ENCODE assay signal across 9 cellular contexts in genomic region chr14:25132734-25133422, GRCh38.
DNase-seq lines count a peak whose midpoint lies in the region; ATAC-seq and TF ChIP-seq lines count a peak whose summit lies in the region.
"Had no signal": no experiment of that assay in that cellular context is flagged by ENCODE, and none has a peak within 500 bp of the region (broad histone marks: within the 10 kb centered on the region; RNA-seq: fewer than 3 reads in every experiment).

No MANE protein-coding gene starts in this region.

- 15% methylated on average over 18 of the region's 20 CpGs for WGBS in right lobe of liver (ENCODE audit: insufficient coverage, low coverage, low lambda C conversion rate, missing lambda C conversion rate)

- intact Hi-C loops in right lobe of liver (cut with DNase I), result loop anchor here (10.0 kb wide), 3 partner anchors 328 to 408 kb away; no protein-coding TSS in a partner anchor

- ATAC-seq in GM18868 (IDR thresholded peaks at IDR 0.05; ENCODE audit: unreplicated experiment), result peak; percentile 98
- peak; percentile 91 for ATAC-seq in HG03103 (IDR thresholded peaks at IDR 0.05; ENCODE audit: low read depth, unreplicated experiment)
- ATAC-seq in right lobe of liver, result peak; percentile 100

- H3K4me1 ChIP-seq in right lobe of liver, result peaks cover 0 to 1% (median 0%) of the 10 kb centered on the region in 4 donors
- H3K4me1 ChIP-seq: HAP-1 had no signal

- no peak overlapping the region for H3K4me3 ChIP-seq in right lobe of liver
- H3K4me3 ChIP-seq: HAP-1 had no signal

- no peaks in the 10 kb centered on the region for H3K9me3 ChIP-seq in right lobe of liver
- H3K9me3 ChIP-seq: HAP-1 had no signal

- TF ChIP-seq CTCF in right lobe of liver (IDR thresholded peaks at IDR 0.05), result peak; percentile 78 to 85 (median 83)

- no peak overlapping the region for H3K27ac ChIP-seq in right lobe of liver

- H3K36me3 ChIP-seq in right lobe of liver, result no peaks in the 10 kb centered on the region
- H3K36me3 ChIP-seq: HAP-1 had no signal

- TF ChIP-seq POLR2A in right lobe of liver (IDR thresholded peaks at IDR 0.05), result no peak

- peak; percentile 64 for DNase-seq in AG08396 (ENCODE audit: low spot score)
- DNase-seq in NCI-H226, result peak; percentile 63
- peak; percentile 8 for DNase-seq in activated CD4-positive, alpha-beta T cell treated with anti-CD3 and anti-CD28 coated beads for 1 hour
- peak; percentile 23 to 46 for DNase-seq in dermis microvascular lymphatic vessel endothelial cell (ENCODE audit: low read depth in 2 of 2)
- peak; percentile 62 to 71 (median 68) for DNase-seq in right lobe of liver
- peak; percentile 6 for DNase-seq in stimulated activated CD8-positive, alpha-beta memory T cell treated with anti-CD3 and anti-CD28 coated beads, Interleukin-15, amount 100 ng/mL, for 24 hours (ENCODE audit: low read depth)

- no peaks in the 10 kb centered on the region for H3K27me3 ChIP-seq in right lobe of liver

Comparison
In these comparisons a context has a peak if more than half of its experiments do, and no peak if none do; other contexts are left out.
1. DNase-seq: peak in every context shown above with its lines; median percentile 68 in right lobe of liver; 64 in AG08396; 63 in NCI-H226; 34 in dermis microvascular lymphatic vessel endothelial cell; 8 in activated CD4-positive, alpha-beta T cell treated with anti-CD3 and anti-CD28 coated beads for 1 hour; 6 in stimulated activated CD8-positive, alpha-beta memory T cell treated with anti-CD3 and anti-CD28 coated beads, Interleukin-15, amount 100 ng/mL, for 24 hours.